Comparison of ENCODE assay signal across 27 cellular contexts in genomic region chr4:119059221-119059620, GRCh38.
"Had no signal": no experiment of that assay in that cellular context is flagged by ENCODE, and none has a peak within 500 bp of the region (broad histone marks: within the 10 kb centered on the region; RNA-seq: fewer than 3 reads in every experiment).

No MANE protein-coding gene starts in this region.

- FAIRE-seq: TTC549 had no signal

- ATAC-seq: activated T-cell treated with anti-CD3 and anti-CD28 coated beads, Interleukin-2, amount 50 U/mL, for 72 hours; Panc1 had no signal

- DNase-seq: activated B cell treated with CpG ODN at 0.5 μM for 24 hours; activated CD4-positive, alpha-beta memory T cell treated with anti-CD3 and anti-CD28 coated beads, Interleukin-2, amount 10 ng/mL, durations not matched to agents 7 days and 5 days; activated CD4-positive, alpha-beta T cell treated with anti-CD3 and anti-CD28 coated beads, Interleukin-2, amount 10 ng/mL, durations not matched to agents 7 days and 5 days; activated gamma-delta T cell treated with Interleukin-2 at 50 U/mL for 16 hours; activated naive CD4-positive, alpha-beta T cell treated with anti-CD3 and anti-CD28 coated beads, Interleukin-2, amount 10 ng/mL, durations not matched to agents 7 days and 5 days; activated naive CD8-positive, alpha-beta T cell treated with anti-CD3 and anti-CD28 coated beads for 36 hours; activated T-cell treated with anti-CD3 and anti-CD28 coated beads for 4 hours; activated T-cell treated with anti-CD3 and anti-CD28 coated beads, Interleukin-2, amount 50 U/mL, for 72 hours; brain microvascular endothelial cell; cerebellar nuclear complex; MG63; NCI-H1092 treated with DMSO at 0.1 percent for 48 hours; NCI-H1417 treated with DMSO at 0.1 percent for 48 hours; NCI-H1694; NCI-H2029; NCI-H2107; NCI-H2171 treated with DMSO at 0.1 percent for 48 hours; NCI-H226; NCI-H526; NCI-H774; NK-92 treated with Interleukin-12 subunit alpha and Interleukin-12 subunit beta, amount 100 ng/mL, for 24 hours; Right ventricle myocardium superior; SJCRH30; SK-N-SH; SW 1271 had no signal
